In genomic region chrX:33062016-33062415, GRCh38 we compare ENCODE assay signal across 25 cellular contexts.
"Had no signal": no experiment of that assay in that cellular context is flagged by ENCODE, and none has a peak within 500 bp of the region (broad histone marks: within the 10 kb centered on the region; RNA-seq: fewer than 3 reads in every experiment).

No MANE protein-coding gene starts in this region.

- H3K9me3 Mint-ChIP-seq: stimulated activated naive CD8-positive, alpha-beta T cell treated with anti-CD3 and anti-CD28 coated beads, Interleukin-15, amount 100 ng/mL, for 72 hours had no signal

- FAIRE-seq: endometrium, islet of Langerhans, small intestine had no signal

- H3K4me1 ChIP-seq: esophagus squamous epithelium, heart left ventricle, left lung, right lobe of liver, thyroid gland, vagina had no signal

- H3K36me3 Mint-ChIP-seq: natural killer cell had no signal

- H3K27me3 ChIP-seq: esophagus squamous epithelium, heart left ventricle, hepatocyte, left lung, ovary, right lobe of liver, thyroid gland, vagina had no signal

- ATAC-seq: effector memory CD8-positive, alpha-beta T cell; heart left ventricle; left cardiac atrium; left lung; natural killer cell; right lobe of liver; stimulated activated naive CD8-positive, alpha-beta T cell treated with anti-CD3 and anti-CD28 coated beads, Interleukin-15, amount 100 ng/mL, for 72 hours had no signal

- H3K4me1 Mint-ChIP-seq: natural killer cell; stimulated activated naive CD8-positive, alpha-beta T cell treated with anti-CD3 and anti-CD28 coated beads, Interleukin-15, amount 100 ng/mL, for 72 hours had no signal

- H3K4me3 ChIP-seq: esophagus squamous epithelium, heart left ventricle, hepatocyte, left lung, ovary, right lobe of liver, thyroid gland, vagina had no signal

- H3K27ac ChIP-seq: esophagus squamous epithelium, heart left ventricle, hepatocyte, left lung, ovary, right lobe of liver, thyroid gland, vagina had no signal

- DNase-seq: cortex of kidney; effector memory CD8-positive, alpha-beta T cell; erythroblast; esophagus squamous epithelium; foreskin melanocyte; heart left ventricle; left cardiac atrium; left lung; mesendoderm; natural killer cell; occipital lobe; ovary; right lobe of liver; small intestine; stimulated activated CD4-positive, alpha-beta T cell treated with anti-CD3 and anti-CD28 coated beads, Interleukin-1b, Interleukin-23, amount 100 ng/mL, for 48 hours; stimulated activated CD4-positive, alpha-beta T cell treated with anti-CD3 and anti-CD28 coated beads, Interleukin-4, amount 100 ng/mL, for 1 hour; stimulated activated CD8-positive, alpha-beta memory T cell treated with anti-CD3 and anti-CD28 coated beads, Interleukin-4, amount 100 ng/mL, for 48 hours; stimulated activated naive CD4-positive, alpha-beta T cell; stimulated activated naive CD8-positive, alpha-beta T cell treated with anti-CD3 and anti-CD28 coated beads, Interleukin-15, amount 100 ng/mL, for 72 hours; thyroid gland; trophoblast cell had no signal

- H3K27ac Mint-ChIP-seq: effector memory CD8-positive, alpha-beta T cell; natural killer cell; stimulated activated naive CD8-positive, alpha-beta T cell treated with anti-CD3 and anti-CD28 coated beads, Interleukin-15, amount 100 ng/mL, for 72 hours had no signal

- H3K36me3 ChIP-seq: esophagus squamous epithelium, heart left ventricle, left lung, ovary, right lobe of liver, thyroid gland, vagina had no signal

- H3K27me3 Mint-ChIP-seq: effector memory CD8-positive, alpha-beta T cell; stimulated activated naive CD8-positive, alpha-beta T cell treated with anti-CD3 and anti-CD28 coated beads, Interleukin-15, amount 100 ng/mL, for 72 hours had no signal

- H3K9me3 ChIP-seq: esophagus squamous epithelium, heart left ventricle, left lung, ovary, right lobe of liver, thyroid gland, vagina had no signal

- H3K4me3 Mint-ChIP-seq: effector memory CD8-positive, alpha-beta T cell; natural killer cell; stimulated activated naive CD8-positive, alpha-beta T cell treated with anti-CD3 and anti-CD28 coated beads, Interleukin-15, amount 100 ng/mL, for 72 hours had no signal
